ENCODE assay signal across 11 cellular contexts in the genomic region with DNA sequence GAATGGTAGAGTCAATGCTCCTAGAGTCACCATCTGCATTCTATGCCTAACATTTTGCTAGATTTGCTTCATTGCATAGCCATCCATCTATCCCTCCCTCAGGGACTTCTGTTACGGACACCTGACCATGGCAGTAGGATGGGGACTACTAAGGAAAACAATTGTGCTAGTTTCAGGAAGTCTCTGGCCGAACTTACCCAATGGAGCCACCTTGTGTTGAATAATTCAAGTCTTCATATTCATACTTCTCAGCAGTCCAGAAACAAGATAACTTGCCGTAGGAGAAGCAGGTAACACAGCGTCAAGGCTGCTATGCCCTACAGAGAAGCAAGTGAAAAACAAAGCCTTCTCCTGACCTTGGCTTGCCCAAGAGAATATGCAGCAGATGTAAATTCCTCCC.
DNase-seq lines count a peak whose midpoint lies in the region; ATAC-seq and TF ChIP-seq lines count a peak whose summit lies in the region.
"Had no signal": no experiment of that assay in that cellular context is flagged by ENCODE, and none has a peak within 500 bp of the region (broad histone marks: within the 10 kb centered on the region; RNA-seq: fewer than 3 reads in every experiment).

No MANE protein-coding gene starts in this region.

- POLR2A ChIA-PET in A673 (lab: Charles Lee; ENCODE audit: low non-redundant PET): no interaction called here
- POLR2A ChIA-PET in HCT116 (lab: Charles Lee): no interaction called here

- H2AFZ ChIP-seq in HCT116 (ENCODE audit: low read depth, low read length, poor library complexity, severe bottlenecking) (no peak overlapping the region), neuronal stem cell (ENCODE audit: low read length) (no peak overlapping the region)

- no peaks in the 10 kb centered on the region for H3K9me3 ChIP-seq in A673 (ENCODE audit: low read depth, low read length, poor library complexity, severe bottlenecking)
- H3K9me3 ChIP-seq in HCT116 (ENCODE audit: control insufficient read depth in 1 of 2, insufficient read depth in 1 of 2, low read depth in 1 of 2, low read length in 2 of 2): no peaks in the 10 kb centered on the region
- H3K9me3 ChIP-seq in right cardiac atrium (ENCODE audit: control insufficient read depth, low read length): no peaks in the 10 kb centered on the region
- peaks cover 0 to 5% (median 0%) of the 10 kb centered on the region in 8 donors for H3K9me3 ChIP-seq in spleen
- peaks cover 0 to 2% of the 10 kb centered on the region in 2 donors for H3K9me3 ChIP-seq in neuronal stem cell (replicated peaks in 1 of 2; ENCODE audit: control insufficient read depth in 2 of 2, insufficient read depth in 1 of 2, low read depth in 1 of 2, low read length in 2 of 2)

- peak; percentile 39 for TF ChIP-seq CTCF in A673 (conservative IDR thresholded peaks at IDR 0.05; ENCODE audit: low read depth, low read length)
- peak in 2 of 3 experiments; percentile 21 to 29; a peak in 1 of 6 replicates for TF ChIP-seq CTCF in HCT116 (IDR thresholded peaks at IDR 0.05 in 2 of 3, conservative IDR thresholded peaks at IDR 0.05 in 1 of 3; ENCODE audit: borderline replicate concordance in 1 of 3, insufficient read depth in 1 of 3, low read depth in 2 of 3, low read length in 2 of 3)
- peak; percentile 36 for TF ChIP-seq CTCF in astrocyte of the cerebellum (IDR thresholded peaks at IDR 0.05; ENCODE audit: low read depth, low read length, missing control alignments)
- peak in 1 of 11 experiments; percentile 13 for TF ChIP-seq CTCF in spleen (IDR thresholded peaks at IDR 0.05 in 8 of 11, conservative IDR thresholded peaks at IDR 0.05 in 3 of 11)

- H3K27ac ChIP-seq in A673 (ENCODE audit: low read depth, low read length, poor library complexity, severe bottlenecking) (no peak overlapping the region), HCT116 (ENCODE audit: low read depth, low read length) (no peak overlapping the region), right cardiac atrium (ENCODE audit: low read length) (no peak overlapping the region), spleen (no peak overlapping the region), neuronal stem cell (replicated peaks; ENCODE audit: low read length) (no peak overlapping the region)

- TF ChIP-seq POLR2A in HCT116 (IDR thresholded peaks at IDR 0.05; ENCODE audit: borderline replicate concordance, extremely low read depth, insufficient read depth, insufficient read length) (no peak), spleen (IDR thresholded peaks at IDR 0.05) (no peak)

- no peak overlapping the region for H2AK5ac ChIP-seq in neuronal stem cell (ENCODE audit: low read depth, low read length)

- no peaks in the 10 kb centered on the region for H4K20me1 ChIP-seq in HCT116 (ENCODE audit: insufficient read depth)

- WGBS in right cardiac atrium: 45% methylated on average over 4 of the region's 4 CpGs
- WGBS in spleen, 5 donors: 56 to 70% (median 57%) methylated on average over 4 of the region's 4 CpGs
- WGBS in neuronal stem cell (ENCODE audit: extremely low coverage in 2 of 2, insufficient read length in 2 of 2, insufficient replicate concordance in 1 of 2), 2 donors: no CpG with 5 or more reads among the region's 4 CpGs

- H3K4ac ChIP-seq in neuronal stem cell (ENCODE audit: low read length): no peak overlapping the region

- no peaks in the 10 kb centered on the region; the same call in 1 of the 2 replicates for H3K9me2 ChIP-seq in HCT116 (ENCODE audit: insufficient read depth)

- RAD21 ChIA-PET in HCT116 (lab: Charles Lee; ENCODE audit: low non-redundant PET in 1 of 2, low total read pairs in 2 of 2, uncharacterized antibody in 2 of 2, unreplicated experiment in 2 of 2): no interaction called here

- H3K9ac ChIP-seq in HCT116 (ENCODE audit: low read length): no peak overlapping the region
- H3K9ac ChIP-seq in neuronal stem cell (ENCODE audit: low read depth, low read length, poor library complexity): no peak overlapping the region

- H3K4me3 ChIP-seq in A673 (ENCODE audit: low read depth, low read length, poor library complexity, severe bottlenecking) (no peak overlapping the region), HCT116 (replicated peaks in 1 of 2; ENCODE audit: low read depth in 1 of 2, low read length in 2 of 2) (no peak overlapping the region), astrocyte of the cerebellum (ENCODE audit: low read depth, low read length) (no peak overlapping the region), right cardiac atrium (ENCODE audit: low read length) (no peak overlapping the region), spleen (no peak overlapping the region), neuronal stem cell (ENCODE audit: low read length in 2 of 2) (no peak overlapping the region)
- H3K4me3 ChIP-seq: lung had no signal

- CTCF ChIA-PET in A673 (lab: Charles Lee): no interaction called here
- CTCF ChIA-PET in HCT116 (lab: Charles Lee): no interaction called here

- ATAC-seq in HCT116 (peak; percentile 73), right cardiac atrium (peak; percentile 29 to 45), GM18870 (IDR thresholded peaks at IDR 0.05; ENCODE audit: unreplicated experiment) (no peak)

- intact Hi-C loops in A673 (cut with micrococcal nuclease; ENCODE audit: unreplicated experiment): loop anchor here (10.0 kb wide), 1 partner anchor 261 kb away; no protein-coding TSS in a partner anchor
- intact Hi-C loops in HCT116 (cut with micrococcal nuclease): no loop called here
- intact Hi-C loops in right cardiac atrium (cut with DNase I): loop anchor here in 1 of 4 donors (10.0 kb wide), 1 partner anchor 261 kb away; no protein-coding TSS in a partner anchor
- intact Hi-C loops in spleen (cut with DNase I; ENCODE audit: low total_unique reads): no loop called here

- no peak overlapping the region for H2BK12ac ChIP-seq in neuronal stem cell (ENCODE audit: low read length)

- H4K91ac ChIP-seq in neuronal stem cell (ENCODE audit: low read depth, low read length, poor library complexity): no peak overlapping the region

- H2BK15ac ChIP-seq in neuronal stem cell (ENCODE audit: low read length): no peak overlapping the region

- H3K79me1 ChIP-seq in neuronal stem cell (ENCODE audit: low read depth, low read length): no peaks in the 10 kb centered on the region

- H3K36me3 ChIP-seq in A673 (ENCODE audit: insufficient read depth, low read length, poor library complexity, severe bottlenecking): no peaks in the 10 kb centered on the region
- no peaks in the 10 kb centered on the region for H3K36me3 ChIP-seq in HCT116 (ENCODE audit: control insufficient read depth in 1 of 2, insufficient read depth in 2 of 2, low read length in 2 of 2)
- no peaks in the 10 kb centered on the region for H3K36me3 ChIP-seq in spleen
- H3K36me3 ChIP-seq in neuronal stem cell (replicated peaks in 1 of 2; ENCODE audit: control insufficient read depth in 2 of 2, insufficient read depth in 2 of 2, low read length in 2 of 2): no peaks in the 10 kb centered on the region

- H3K27me3 ChIP-seq in A673 (replicated peaks; ENCODE audit: insufficient read depth, low read depth, low read length, poor library complexity) (no peaks in the 10 kb centered on the region), HCT116 (ENCODE audit: insufficient read depth, low read length) (no peaks in the 10 kb centered on the region), right cardiac atrium (ENCODE audit: control insufficient read depth, insufficient read depth) (no peaks in the 10 kb centered on the region), spleen (replicated peaks in 1 of 7) (no peaks in the 10 kb centered on the region), neuronal stem cell (ENCODE audit: control insufficient read depth in 3 of 3, insufficient read depth in 3 of 3, low read depth in 1 of 3, low read length in 3 of 3) (no peaks in the 10 kb centered on the region)

- H3K23ac ChIP-seq in neuronal stem cell (ENCODE audit: low read depth, low read length, poor library complexity): no peak overlapping the region

- H3K4me2 ChIP-seq in HCT116 (ENCODE audit: low read length) (no peak overlapping the region), neuronal stem cell (ENCODE audit: insufficient read depth, low read length, poor library complexity, severe bottlenecking) (no peak overlapping the region)

- no TSS peak for BruUV-seq in A673 (replicated peaks; lab: Mats Ljungman, UMichigan)
- no TSS peak for BruUV-seq in HCT116 (replicated peaks; lab: Mats Ljungman, UMichigan)

- peak; percentile 37 for DNase-seq in A673 (ENCODE audit: low spot score)
- DNase-seq in HCT116 (ENCODE audit: low read depth, low spot score): peak; percentile 26
- no peak for DNase-seq in astrocyte of the cerebellum (ENCODE audit: low read depth)
- DNase-seq in right cardiac atrium: no peak
- no peak for DNase-seq in NCI-H1694 (lab: John Stamatoyannopoulos, UW)
- no peak for DNase-seq in spleen
- DNase-seq in neuronal stem cell (ENCODE audit: low spot score): no peak
- DNase-seq: activated CD8-positive, alpha-beta memory T cell treated with anti-CD3 and anti-CD28 coated beads, Interleukin-2, amount 50 U/mL, for 48 hours; CD4-positive, alpha-beta memory T cell had no signal

- H2BK120ac ChIP-seq in neuronal stem cell (ENCODE audit: low read depth, low read length): no peak overlapping the region

- no peak overlapping the region for H2BK5ac ChIP-seq in neuronal stem cell (ENCODE audit: low read length)

- peak; percentile 60 for TF ChIP-seq RAD21 in HCT116 (IDR thresholded peaks at IDR 0.05; ENCODE audit: low read depth)

- H3K4me1 ChIP-seq in A673 (ENCODE audit: insufficient read depth, low read length, poor library complexity, severe bottlenecking) (no peaks in the 10 kb centered on the region), HCT116 (ENCODE audit: control insufficient read depth in 1 of 2, insufficient read depth in 2 of 2, low read length in 2 of 2) (no peaks in the 10 kb centered on the region), right cardiac atrium (ENCODE audit: control insufficient read depth, insufficient read depth, low read length) (no peaks in the 10 kb centered on the region), spleen (no peaks in the 10 kb centered on the region), neuronal stem cell (ENCODE audit: control insufficient read depth in 2 of 2, insufficient read depth in 1 of 2, low read depth in 1 of 2, low read length in 2 of 2) (peaks cover 0 to 1% of the 10 kb centered on the region in 2 donors)

- no peak overlapping the region for H4K8ac ChIP-seq in neuronal stem cell (ENCODE audit: low read depth, low read length)

- in situ Hi-C loops in astrocyte of the cerebellum (cut with HindIII; ENCODE audit: low sequenced_read_pairs): no loop called here

- no peak overlapping the region for H3K14ac ChIP-seq in neuronal stem cell (ENCODE audit: low read length)

- H3K79me2 ChIP-seq in HCT116 (ENCODE audit: insufficient read depth, low read length): no peaks in the 10 kb centered on the region

- no peak overlapping the region for H3K18ac ChIP-seq in neuronal stem cell (ENCODE audit: low read length)

TF ChIP-seq in HCT116, 20 proteins besides CTCF, POLR2A, EP300 and RAD21 (continues in another document):
- TF ChIP-seq EZH2phosphoT487 (IDR thresholded peaks at IDR 0.05; ENCODE audit: borderline replicate concordance): no peak
- no peak for TF ChIP-seq ZFX (IDR thresholded peaks at IDR 0.05)

Comparison
In these comparisons a context has a peak if more than half of its experiments do, and no peak if none do; other contexts are left out.
1. DNase-seq: peak in A673 (single experiment) and HCT116 (single experiment); none in astrocyte of the cerebellum (single experiment), right cardiac atrium (0 of 3), NCI-H1694 (single experiment), spleen (single experiment) and neuronal stem cell (single experiment).